17 cellular contexts compared by ENCODE assay signal in genomic region chr11:133840479-133840941, GRCh38. TPM values are rescaled to one million over a fixed set of nuclear protein-coding genes. Genes with fewer than 3 reads are reported as not detected.
A peak's percentile ranks its signal among the peaks of the same experiment; 100 is the strongest.
DNase-seq lines count a peak whose midpoint lies in the region; ATAC-seq and TF ChIP-seq lines count a peak whose summit lies in the region.
"Had no signal": no experiment of that assay in that cellular context is flagged by ENCODE, and none has a peak within 500 bp of the region (broad histone marks: within the 10 kb centered on the region; RNA-seq: fewer than 3 reads in every experiment).

No MANE protein-coding gene starts in this region.

- BruUV-seq in Calu3 (replicated peaks; lab: Mats Ljungman, UMichigan) = no TSS peak

- no peak for ATAC-seq in GM19463 (IDR thresholded peaks at IDR 0.05; ENCODE audit: unreplicated experiment)
- ATAC-seq: HCT116, HepG2 had no signal

- H3K4me3 Mint-ChIP-seq in activated CD4-positive, alpha-beta T cell treated with anti-CD3 and anti-CD28 coated beads, Interleukin-2, amount 10 ng/mL, durations not matched to agents 24 days and 14 days = no peak overlapping the region
- H3K4me3 Mint-ChIP-seq in Calu3 (ENCODE audit: low read depth, unreplicated experiment) = no peak overlapping the region
- H3K4me3 Mint-ChIP-seq: CD4-positive, CD25-positive, alpha-beta regulatory T cell had no signal

- CTCF ChIA-PET in Calu3 (lab: Charles Lee) = no interaction called here

- H3K27ac Mint-ChIP-seq in activated CD4-positive, alpha-beta T cell treated with anti-CD3 and anti-CD28 coated beads, Interleukin-2, amount 10 ng/mL, durations not matched to agents 24 days and 14 days = no peak overlapping the region
- no peak overlapping the region for H3K27ac Mint-ChIP-seq in Calu3 (ENCODE audit: unreplicated experiment)
- H3K27ac Mint-ChIP-seq: CD4-positive, CD25-positive, alpha-beta regulatory T cell had no signal

- peak; percentile 44 for DNase-seq in activated CD4-positive, alpha-beta T cell treated with anti-CD3 and anti-CD28 coated beads, Interleukin-2, amount 10 ng/mL, durations not matched to agents 24 days and 14 days
- no peak for DNase-seq in activated CD4-positive, alpha-beta T cell treated with anti-CD3 and anti-CD28 coated beads, Interleukin-2, amount 50 U/mL, for 48 hours
- DNase-seq in iPS-NIHi7 (ENCODE audit: extremely low spot score) (peak; percentile 5), mucosa of gallbladder (ENCODE audit: low spot score) (peak; percentile 8), RKO (ENCODE audit: low spot score) (no peak), NCI-H2171 (lab: John Stamatoyannopoulos, UW) (no peak), Calu3 (no peak)
- DNase-seq: AML-193; CD4-positive, CD25-positive, alpha-beta regulatory T cell; DMS153; DMS79 treated with DMSO at 0.1 percent for 48 hours; EL had no signal

- no peaks in the 10 kb centered on the region for H3K27me3 Mint-ChIP-seq in activated CD4-positive, alpha-beta T cell treated with anti-CD3 and anti-CD28 coated beads, Interleukin-2, amount 10 ng/mL, durations not matched to agents 24 days and 14 days
- H3K27me3 Mint-ChIP-seq in Calu3 (ENCODE audit: unreplicated experiment) = no peaks in the 10 kb centered on the region

- intact Hi-C loops in activated CD4-positive, alpha-beta T cell treated with anti-CD3 and anti-CD28 coated beads, Interleukin-2, amount 10 ng/mL, durations not matched to agents 24 days and 14 days (cut with micrococcal nuclease) = no loop called here
- intact Hi-C loops in Calu3 (cut with micrococcal nuclease; ENCODE audit: unreplicated experiment) = no loop called here

- no peaks in the 10 kb centered on the region for H3K9me3 Mint-ChIP-seq in activated CD4-positive, alpha-beta T cell treated with anti-CD3 and anti-CD28 coated beads, Interleukin-2, amount 10 ng/mL, durations not matched to agents 24 days and 14 days
- peaks cover 6% of the 10 kb centered on the region for H3K9me3 Mint-ChIP-seq in Calu3 (ENCODE audit: low read depth, unreplicated experiment)

- TF ChIP-seq CTCF in Calu3 (IDR thresholded peaks at IDR 0.05; ENCODE audit: unreplicated experiment) = no peak

- no peaks in the 10 kb centered on the region for H3K36me3 Mint-ChIP-seq in activated CD4-positive, alpha-beta T cell treated with anti-CD3 and anti-CD28 coated beads, Interleukin-2, amount 10 ng/mL, durations not matched to agents 24 days and 14 days (ENCODE audit: low read depth)
- no peaks in the 10 kb centered on the region for H3K36me3 Mint-ChIP-seq in Calu3 (ENCODE audit: insufficient read depth, unreplicated experiment)
- H3K36me3 Mint-ChIP-seq: CD4-positive, CD25-positive, alpha-beta regulatory T cell had no signal

- H3K4me1 Mint-ChIP-seq in activated CD4-positive, alpha-beta T cell treated with anti-CD3 and anti-CD28 coated beads, Interleukin-2, amount 10 ng/mL, durations not matched to agents 24 days and 14 days = no peaks in the 10 kb centered on the region
- no peaks in the 10 kb centered on the region for H3K4me1 Mint-ChIP-seq in Calu3 (ENCODE audit: low read depth, unreplicated experiment)
- H3K4me1 Mint-ChIP-seq: CD4-positive, CD25-positive, alpha-beta regulatory T cell had no signal

RNA-seq across cellular contexts. Expression of gene SPATA19, which starts 4.8 kb away (rescaled TPM):
- not detected in 2 replicates for total RNA-seq in activated CD4-positive, alpha-beta T cell treated with anti-CD3 and anti-CD28 coated beads, Interleukin-2, amount 10 ng/mL, durations not matched to agents 24 days and 14 days
- not detected for total RNA-seq in mucosa of gallbladder
- total RNA-seq in Calu3 (2022) = not detected in 2 replicates
- total RNA-seq: A673; CD4-positive, CD25-positive, alpha-beta regulatory T cell; H4; HepG2 had no signal

Comparison
In these comparisons a context has a peak if more than half of its experiments do, and no peak if none do; other contexts are left out.
1. DNase-seq: peak in activated CD4-positive, alpha-beta T cell treated with anti-CD3 and anti-CD28 coated beads, Interleukin-2, amount 10 ng/mL, durations not matched to agents 24 days and 14 days (single experiment), iPS-NIHi7 (single experiment) and mucosa of gallbladder (single experiment); none in activated CD4-positive, alpha-beta T cell treated with anti-CD3 and anti-CD28 coated beads, Interleukin-2, amount 50 U/mL, for 48 hours (0 of 2), RKO (single experiment), NCI-H2171 (single experiment) and Calu3 (single experiment).